8 cellular contexts compared by ENCODE assay signal in the genomic region with DNA sequence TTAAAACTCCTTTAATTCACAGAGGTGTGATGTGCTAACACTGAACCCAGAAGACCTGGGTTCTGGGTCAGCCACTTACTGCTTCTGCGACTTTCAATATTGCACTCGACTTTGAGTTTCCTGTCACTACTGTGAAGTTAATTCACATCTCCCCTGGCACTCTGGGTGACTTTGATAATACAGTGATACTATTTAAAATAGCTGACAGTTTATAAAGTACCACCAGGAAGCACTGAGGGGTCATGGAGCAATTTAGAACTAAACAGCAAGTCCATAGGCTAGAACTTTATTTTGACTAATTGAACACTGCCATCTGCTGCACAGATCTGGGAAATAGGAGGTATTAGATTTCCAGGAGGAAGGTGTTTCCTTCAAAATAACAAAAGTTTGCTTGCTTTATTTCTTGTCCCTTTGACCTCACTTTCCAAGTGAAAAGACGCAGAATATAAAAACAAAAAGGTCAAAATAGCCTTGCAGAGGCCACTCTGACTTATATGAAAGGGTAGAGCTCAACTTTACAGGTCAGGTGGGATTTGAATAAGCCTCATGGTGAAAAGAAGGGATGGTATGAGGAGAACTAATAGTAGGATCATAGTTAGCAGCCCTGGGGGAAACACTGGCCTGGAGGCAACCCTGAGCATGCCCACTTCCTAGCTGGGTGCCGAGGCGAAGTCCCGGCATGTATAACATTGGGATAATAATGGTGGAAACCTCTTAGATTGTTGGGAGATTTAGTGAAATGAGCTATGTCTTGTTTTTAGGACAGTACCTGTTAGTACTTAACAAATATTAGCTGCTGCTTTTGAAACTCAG. TPM values are rescaled to one million over a fixed set of nuclear protein-coding genes. Genes with fewer than 3 reads are reported as not detected.
DNase-seq lines count a peak whose midpoint lies in the region; ATAC-seq and TF ChIP-seq lines count a peak whose summit lies in the region.

No MANE protein-coding gene starts in this region.

- H3K9ac ChIP-seq in mesendoderm (ENCODE audit: low read length), result no peak overlapping the region

- H3K4ac ChIP-seq in mesendoderm (ENCODE audit: low read depth, low read length), result no peak overlapping the region

- TF ChIP-seq CTCF in AG04449 (IDR thresholded peaks at IDR 0.05; ENCODE audit: insufficient read depth, low read length, missing control alignments), result peak; percentile 23
- TF ChIP-seq CTCF in choroid plexus epithelial cell (conservative IDR thresholded peaks at IDR 0.05; ENCODE audit: low read depth, low read length), result peak; percentile 64

- CTCF ChIA-PET in AG04449 (lab: Yijun Ruan, JAX), result interaction anchor here (0.7 to 7.5 kb wide), 16 partner anchors 9 to 254 kb away, joined by 3 to 287 read pairs (median 4); no protein-coding TSS in a partner anchor

- no peak overlapping the region for H3K18ac ChIP-seq in mesendoderm (ENCODE audit: low read length)

- H3K27ac ChIP-seq in mesendoderm (ENCODE audit: low read depth, low read length), result no peak overlapping the region

- no peak overlapping the region for H2AK5ac ChIP-seq in mesendoderm (ENCODE audit: low read length)

- no peak overlapping the region for H3K4me3 ChIP-seq in AG04449 (ENCODE audit: low read depth, low read length)
- H3K4me3 ChIP-seq in choroid plexus epithelial cell (ENCODE audit: low read depth, low read length), result no peak overlapping the region
- no peak overlapping the region for H3K4me3 ChIP-seq in mesendoderm (ENCODE audit: low read length)

- no peaks in the 10 kb centered on the region for H3K27me3 ChIP-seq in mesendoderm (ENCODE audit: insufficient read depth, low read length, poor library complexity)

- H2BK120ac ChIP-seq in mesendoderm (ENCODE audit: low read depth, low read length), result no peak overlapping the region

- no peaks in the 10 kb centered on the region for H3K79me1 ChIP-seq in mesendoderm (ENCODE audit: low read length)

- WGBS in mesendoderm (ENCODE audit: extremely low coverage, insufficient coverage, low lambda C conversion rate), result no CpG with 5 or more reads among the region's 6 CpGs

- no peak overlapping the region for H4K8ac ChIP-seq in mesendoderm (ENCODE audit: low read depth, low read length)

- no peak overlapping the region for H4K5ac ChIP-seq in mesendoderm (ENCODE audit: low read length)

- no peak for ATAC-seq in HG03097 (IDR thresholded peaks at IDR 0.05; ENCODE audit: low FRiP score, unreplicated experiment)
- ATAC-seq in HG03196 (IDR thresholded peaks at IDR 0.05; ENCODE audit: unreplicated experiment), result no peak
- ATAC-seq in GM21367 (IDR thresholded peaks at IDR 0.05; ENCODE audit: unreplicated experiment), result no peak

- H3K23ac ChIP-seq in mesendoderm (ENCODE audit: low read length), result no peak overlapping the region

- H3K36me3 ChIP-seq in mesendoderm (ENCODE audit: control insufficient read depth, insufficient read depth, low read length), result no peaks in the 10 kb centered on the region

- POLR2A ChIA-PET in AG04449 (lab: Yijun Ruan, JAX), result no interaction called here

- H2BK15ac ChIP-seq in mesendoderm (replicated peaks; ENCODE audit: low read depth), result no peak overlapping the region

- DNase-seq in AG04449 (ENCODE audit: low read depth, low spot score), result peak; percentile 3
- peak; percentile 11 for DNase-seq in GM04503 (ENCODE audit: low read depth)
- DNase-seq in NCI-H345 (lab: John Stamatoyannopoulos, UW), result peak; percentile 33
- peak; percentile 71 for DNase-seq in choroid plexus epithelial cell (ENCODE audit: low read depth)
- peak; percentile 53 for DNase-seq in mesendoderm

- no peaks in the 10 kb centered on the region for H3K4me1 ChIP-seq in mesendoderm (ENCODE audit: control insufficient read depth, low read depth, low read length)

- H2BK5ac ChIP-seq in mesendoderm (ENCODE audit: low read length), result no peak overlapping the region

- no peak overlapping the region for H3K4me2 ChIP-seq in mesendoderm (ENCODE audit: low read length)

- H3K79me2 ChIP-seq in mesendoderm (ENCODE audit: control insufficient read depth, insufficient read depth, low read length), result no peaks in the 10 kb centered on the region

- H3K56ac ChIP-seq in mesendoderm (ENCODE audit: low read length), result no peak overlapping the region

RNA-seq across cellular contexts. Expression of a gene that starts 53.4 kb away (rescaled TPM):
- 6.0 TPM for polyA plus RNA-seq in mesendoderm (2013, experiment 1 of 2)
- polyA plus RNA-seq in mesendoderm (2013, experiment 2 of 2), result 5.5 TPM

Comparison
In these comparisons a context has a peak if more than half of its experiments do, and no peak if none do; other contexts are left out.
1. DNase-seq: peak in every context shown above with its lines; median percentile 71 in choroid plexus epithelial cell; 53 in mesendoderm; 33 in NCI-H345; 11 in GM04503; 3 in AG04449.